15 cellular contexts compared by ENCODE assay signal in the genomic region with DNA sequence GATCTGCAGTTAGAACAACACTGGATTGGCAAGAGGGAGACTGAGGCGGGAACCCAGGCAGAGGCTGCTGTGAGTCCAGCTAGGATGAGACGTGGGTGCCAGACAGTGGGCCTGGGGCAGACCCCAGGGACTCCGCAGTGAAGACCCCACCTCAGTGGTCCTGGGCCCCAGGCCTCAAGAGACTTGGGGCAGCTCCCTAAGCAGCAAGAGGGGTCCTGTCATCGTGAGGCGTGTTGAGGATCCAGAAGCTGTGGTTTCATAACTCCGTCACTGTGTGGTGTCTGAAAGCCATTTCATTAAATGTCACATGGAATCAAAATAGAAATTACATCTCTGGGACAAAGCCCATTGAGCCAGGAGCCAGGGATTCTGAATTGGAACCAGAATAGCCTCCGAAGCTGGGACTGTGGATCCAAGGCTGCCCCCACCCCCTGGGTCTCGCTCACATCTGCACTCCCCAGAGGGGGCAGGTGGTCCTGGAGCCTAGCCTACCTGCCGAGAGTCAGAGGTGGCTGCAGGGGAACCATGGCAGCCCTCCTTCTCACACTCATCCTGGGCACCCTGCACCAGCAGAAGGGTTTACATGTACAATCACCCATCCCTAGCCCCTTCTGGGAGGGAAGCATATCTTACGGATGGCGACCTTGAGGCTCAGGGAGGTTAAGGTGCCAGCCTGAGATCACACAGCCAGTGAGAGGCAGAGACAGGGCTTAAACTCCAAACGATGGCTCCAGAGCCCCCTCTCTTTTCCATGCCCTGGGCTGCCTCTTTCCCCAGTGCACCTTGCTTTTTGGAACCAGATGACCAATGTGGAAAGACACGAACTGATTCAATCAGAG.
"Had no signal": no experiment of that assay in that cellular context is flagged by ENCODE, and none has a peak within 500 bp of the region (broad histone marks: within the 10 kb centered on the region; RNA-seq: fewer than 3 reads in every experiment).

No MANE protein-coding gene starts in this region.

- H3K4me3 ChIP-seq: cardiac muscle cell, colonic mucosa, gastrocnemius medialis, left lung, prostate gland had no signal

- H3K27ac ChIP-seq: cardiac muscle cell, colonic mucosa, gastrocnemius medialis, left lung, prostate gland had no signal

- H3K9me3 ChIP-seq: colonic mucosa, gastrocnemius medialis, left lung, prostate gland had no signal

- DNase-seq: activated CD4-positive, alpha-beta T cell treated with anti-CD3 and anti-CD28 coated beads, Interleukin-2, amount 10 ng/mL, durations not matched to agents 24 days and 14 days; activated CD4-positive, CD25-positive, alpha-beta regulatory T cell; activated CD8-positive, alpha-beta T cell treated with anti-CD3 and anti-CD28 coated beads for 36 hours; activated gamma-delta T cell; activated T-cell treated with anti-CD3 and anti-CD28 coated beads, Interleukin-2, amount 50 U/mL, for 24 hours; colonic mucosa; gastrocnemius medialis; left lung; stimulated activated CD4-positive, alpha-beta T cell treated with anti-CD3 and anti-CD28 coated beads, Interleukin-4, amount 100 ng/mL, for 4 hours; T1000 had no signal

- H3K4me3 Mint-ChIP-seq: activated CD4-positive, alpha-beta T cell treated with anti-CD3 and anti-CD28 coated beads, Interleukin-2, amount 10 ng/mL, durations not matched to agents 24 days and 14 days; activated CD8-positive, alpha-beta T cell treated with anti-CD3 and anti-CD28 coated beads for 36 hours; activated naive CD4-positive, alpha-beta T cell treated with anti-CD3 and anti-CD28 coated beads, Interleukin-2, amount 50 U/mL, for 24 hours; activated T-cell treated with anti-CD3 and anti-CD28 coated beads, Interleukin-2, amount 50 U/mL, for 24 hours; stimulated activated memory B cell treated with anti-CD40 and anti-IgM and Interleukin-4, amounts not matched to agents 10 μg/mL and 1 μg/mL and 100 μg/mL, for 72 hours had no signal

- H3K27me3 Mint-ChIP-seq: activated CD4-positive, alpha-beta T cell treated with anti-CD3 and anti-CD28 coated beads, Interleukin-2, amount 10 ng/mL, durations not matched to agents 24 days and 14 days; activated CD8-positive, alpha-beta T cell treated with anti-CD3 and anti-CD28 coated beads for 36 hours; activated naive CD4-positive, alpha-beta T cell treated with anti-CD3 and anti-CD28 coated beads, Interleukin-2, amount 50 U/mL, for 24 hours; activated T-cell treated with anti-CD3 and anti-CD28 coated beads, Interleukin-2, amount 50 U/mL, for 24 hours; stimulated activated memory B cell treated with anti-CD40 and anti-IgM and Interleukin-4, amounts not matched to agents 10 μg/mL and 1 μg/mL and 100 μg/mL, for 72 hours had no signal

- H3K27me3 ChIP-seq: cardiac muscle cell, colonic mucosa, gastrocnemius medialis, left lung had no signal

- H3K4me1 ChIP-seq: colonic mucosa, left lung, prostate gland had no signal

- H3K27ac Mint-ChIP-seq: activated CD4-positive, alpha-beta T cell treated with anti-CD3 and anti-CD28 coated beads, Interleukin-2, amount 10 ng/mL, durations not matched to agents 24 days and 14 days; activated CD8-positive, alpha-beta T cell treated with anti-CD3 and anti-CD28 coated beads for 36 hours; activated naive CD4-positive, alpha-beta T cell treated with anti-CD3 and anti-CD28 coated beads, Interleukin-2, amount 50 U/mL, for 24 hours; stimulated activated memory B cell treated with anti-CD40 and anti-IgM and Interleukin-4, amounts not matched to agents 10 μg/mL and 1 μg/mL and 100 μg/mL, for 72 hours had no signal

- H3K36me3 ChIP-seq: cardiac muscle cell, colonic mucosa, gastrocnemius medialis, prostate gland had no signal

- H3K36me3 Mint-ChIP-seq: activated naive CD4-positive, alpha-beta T cell treated with anti-CD3 and anti-CD28 coated beads, Interleukin-2, amount 50 U/mL, for 24 hours had no signal

- H3K9me3 Mint-ChIP-seq: activated CD4-positive, alpha-beta T cell treated with anti-CD3 and anti-CD28 coated beads, Interleukin-2, amount 10 ng/mL, durations not matched to agents 24 days and 14 days; activated CD8-positive, alpha-beta T cell treated with anti-CD3 and anti-CD28 coated beads for 36 hours; activated naive CD4-positive, alpha-beta T cell treated with anti-CD3 and anti-CD28 coated beads, Interleukin-2, amount 50 U/mL, for 24 hours; activated T-cell treated with anti-CD3 and anti-CD28 coated beads, Interleukin-2, amount 50 U/mL, for 24 hours; stimulated activated memory B cell treated with anti-CD40 and anti-IgM and Interleukin-4, amounts not matched to agents 10 μg/mL and 1 μg/mL and 100 μg/mL, for 72 hours had no signal

- ATAC-seq: activated CD8-positive, alpha-beta T cell treated with anti-CD3 and anti-CD28 coated beads for 36 hours; left lung; sciatic nerve had no signal
